ENCODE assay signal across 20 cellular contexts in the genomic region with DNA sequence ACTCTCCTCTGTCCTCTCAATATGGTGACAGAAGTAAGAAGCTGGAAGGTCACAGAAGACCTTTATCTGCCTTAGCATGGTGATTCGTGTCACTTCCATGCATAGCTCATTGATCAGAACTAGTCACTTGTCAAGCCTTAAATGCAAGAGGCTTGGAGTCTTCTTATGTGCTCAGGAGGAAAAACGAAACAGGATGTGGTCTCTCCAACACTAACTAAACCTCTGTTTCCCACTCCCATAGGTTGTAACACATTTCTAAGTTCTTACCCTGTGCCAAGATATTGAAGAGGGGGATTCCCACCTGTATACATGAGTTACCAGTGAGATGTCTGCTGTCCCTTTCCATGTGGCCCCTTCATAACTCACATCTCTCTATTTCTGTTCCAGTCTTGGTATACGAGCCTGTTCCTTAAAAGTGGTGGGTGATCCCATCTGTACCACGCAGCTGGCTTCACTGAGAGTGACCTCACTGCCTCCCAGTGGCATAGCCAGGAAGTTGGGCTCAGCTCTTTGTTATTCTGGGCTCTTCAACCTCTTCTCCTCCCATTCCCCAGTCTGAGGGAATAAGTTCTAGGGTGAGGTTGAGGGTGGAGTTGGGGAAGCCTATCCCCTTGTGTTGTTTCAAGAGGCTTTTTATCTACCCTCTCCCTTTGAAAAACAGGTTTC.
A peak's percentile ranks its signal among the peaks of the same experiment; 100 is the strongest.
DNase-seq lines count a peak whose midpoint lies in the region; ATAC-seq and TF ChIP-seq lines count a peak whose summit lies in the region.
"Had no signal": no experiment of that assay in that cellular context is flagged by ENCODE, and none has a peak within 500 bp of the region (broad histone marks: within the 10 kb centered on the region; RNA-seq: fewer than 3 reads in every experiment).

No MANE protein-coding gene starts in this region.

- peaks cover 24% of the 10 kb centered on the region for H3K9me3 Mint-ChIP-seq in WTC11
- H3K9me3 Mint-ChIP-seq: activated naive CD8-positive, alpha-beta T cell treated with anti-CD3 and anti-CD28 coated beads, Interleukin-2, amount 50 U/mL, for 24 hours had no signal

- peaks cover 3% of the 10 kb centered on the region; the same call in 1 of the 2 replicates for H3K36me3 Mint-ChIP-seq in WTC11

- DNase-seq in DND-41 (no peak), HEK293T (ENCODE audit: extremely low spot score) (peak; percentile 17), WTC11 (ENCODE audit: low spot score) (peak; percentile 28), myocyte (ENCODE audit: low read depth) (peak; percentile 29)
- DNase-seq in activated CD8-positive, alpha-beta memory T cell treated with anti-CD3 and anti-CD28 coated beads, Interleukin-2, amount 50 U/mL, for 4 hours = no peak
- DNase-seq in activated CD4-positive, alpha-beta T cell treated with anti-CD3 and anti-CD28 coated beads for 1 hour = no peak
- DNase-seq: activated CD4-positive, alpha-beta T cell treated with anti-CD3 and anti-CD28 coated beads, Interleukin-2, amount 50 U/mL, for 48 hours; activated naive CD8-positive, alpha-beta T cell treated with anti-CD3 and anti-CD28 coated beads, Interleukin-2, amount 50 U/mL, for 24 hours; C1 segment of cervical spinal cord; hypothalamus; lower lobe of right lung; NCI-H1048; PC-9; right cardiac atrium; stimulated activated CD4-positive, alpha-beta T cell treated with anti-CD3 and anti-CD28 coated beads, Interleukin-2, amount 100 ng/mL, for 48 hours had no signal

- peaks cover 12% of the 10 kb centered on the region for H3K4me1 Mint-ChIP-seq in WTC11
- H3K4me1 Mint-ChIP-seq: activated naive CD8-positive, alpha-beta T cell treated with anti-CD3 and anti-CD28 coated beads, Interleukin-2, amount 50 U/mL, for 24 hours had no signal

- TF ChIP-seq CTCF in DND-41 (IDR thresholded peaks at IDR 0.05; ENCODE audit: borderline replicate concordance, extremely low read depth, low read length, poor library complexity, severe bottlenecking) = peak; percentile 33
- no peak for TF ChIP-seq CTCF in WTC11 (IDR thresholded peaks at IDR 0.05)

- H3K27ac Mint-ChIP-seq in WTC11 = no peak overlapping the region
- H3K27ac Mint-ChIP-seq: activated naive CD8-positive, alpha-beta T cell treated with anti-CD3 and anti-CD28 coated beads, Interleukin-2, amount 50 U/mL, for 24 hours had no signal

- POLR2A ChIA-PET in HEK293T (lab: Yijun Ruan, JAX) (no interaction called here), WTC11 (lab: Charles Lee) (no interaction called here)

- H4K20me1 ChIP-seq in DND-41 (ENCODE audit: insufficient read depth, low read length) = no peaks in the 10 kb centered on the region

- no peaks in the 10 kb centered on the region for H3K4me1 ChIP-seq in DND-41 (ENCODE audit: insufficient read depth, low read length)
- H3K4me1 ChIP-seq: HAP-1, lower lobe of right lung, suprapubic skin had no signal

- H3K4me3 ChIP-seq in DND-41 (ENCODE audit: low read depth in 1 of 2, low read length in 2 of 2) = no peak overlapping the region
- H3K4me3 ChIP-seq: cardiac muscle cell, HAP-1, lower lobe of right lung, PC-9, suprapubic skin had no signal

- H3K27me3 ChIP-seq in DND-41 (ENCODE audit: insufficient read depth, low read length, poor library complexity) = no peaks in the 10 kb centered on the region
- H3K27me3 ChIP-seq: cardiac muscle cell, neutrophil, suprapubic skin had no signal

- H3K27ac ChIP-seq in DND-41 (ENCODE audit: low read length) = no peak overlapping the region
- H3K27ac ChIP-seq: cardiac muscle cell, lower lobe of right lung, neutrophil, PC-9, suprapubic skin had no signal

- no peaks in the 10 kb centered on the region for H3K36me3 ChIP-seq in DND-41 (ENCODE audit: insufficient read depth, low read length)
- H3K36me3 ChIP-seq: cardiac muscle cell, HAP-1, lower lobe of right lung, neutrophil, suprapubic skin had no signal

- no peaks in the 10 kb centered on the region for H3K79me2 ChIP-seq in DND-41 (ENCODE audit: insufficient read depth, low read length)

- peak; percentile 54 for ATAC-seq in DND-41 (ENCODE audit: insufficient read depth, low read depth)
- ATAC-seq in WTC11 = peak; percentile 91
- ATAC-seq in HG03196 (IDR thresholded peaks at IDR 0.05; ENCODE audit: unreplicated experiment) = no peak
- ATAC-seq: activated naive CD8-positive, alpha-beta T cell treated with anti-CD3 and anti-CD28 coated beads, Interleukin-2, amount 50 U/mL, for 24 hours; lower lobe of right lung; right cardiac atrium had no signal

- H3K4me2 ChIP-seq in DND-41 (ENCODE audit: insufficient read depth, low read length) = no peak overlapping the region
- H3K4me2 ChIP-seq: PC-9 had no signal

- H3K9me3 ChIP-seq in DND-41 (ENCODE audit: insufficient read depth, low read length, severe bottlenecking) = no peaks in the 10 kb centered on the region
- H3K9me3 ChIP-seq: HAP-1, lower lobe of right lung, suprapubic skin had no signal

- no peak overlapping the region for H3K9ac ChIP-seq in DND-41 (ENCODE audit: low read depth, low read length)

- H3K4me3 Mint-ChIP-seq in WTC11 = no peak overlapping the region
- H3K4me3 Mint-ChIP-seq: activated naive CD8-positive, alpha-beta T cell treated with anti-CD3 and anti-CD28 coated beads, Interleukin-2, amount 50 U/mL, for 24 hours had no signal

- no peak overlapping the region for H2AFZ ChIP-seq in DND-41 (ENCODE audit: low read depth, low read length)
- H2AFZ ChIP-seq: PC-9 had no signal

- no peaks in the 10 kb centered on the region; the same call in 1 of the 2 replicates for H3K27me3 Mint-ChIP-seq in WTC11 (ENCODE audit: low read depth)
- H3K27me3 Mint-ChIP-seq: activated naive CD8-positive, alpha-beta T cell treated with anti-CD3 and anti-CD28 coated beads, Interleukin-2, amount 50 U/mL, for 24 hours had no signal

- CTCF ChIA-PET in HEK293T (lab: Yijun Ruan, JAX) (interaction anchor here (0.8 kb wide), 1 partner anchor 9 kb away, joined by 5 read pairs; no protein-coding TSS in a partner anchor), WTC11 (lab: Charles Lee) (interaction anchor here (0.8 to 2.2 kb wide), 7 partner anchors 12 to 967 kb away, joined by 3 to 13 read pairs (median 3); a partner anchor contains a TSS)

TF ChIP-seq in HEK293T, 16 proteins besides CTCF, POLR2A, EP300 and RAD21:
- TF ChIP-seq BHLHE40 (IDR thresholded peaks at IDR 0.05; ENCODE audit: borderline replicate concordance) (no peak), ELF4 (IDR thresholded peaks at IDR 0.05) (no peak), SP1 (IDR thresholded peaks at IDR 0.05) (no peak), CTBP1 (IDR thresholded peaks at IDR 0.05; ENCODE audit: borderline replicate concordance) (no peak), FOXK2 (IDR thresholded peaks at IDR 0.05) (no peak)

TF ChIP-seq in WTC11, 78 proteins besides CTCF, POLR2A, EP300 and RAD21 (continues in another document):
- TF ChIP-seq RELA (CRISPR knock-in tag; IDR thresholded peaks at IDR 0.05; ENCODE audit: borderline replicate concordance) (no peak), ZBTB21 (CRISPR knock-in tag; IDR thresholded peaks at IDR 0.05; ENCODE audit: borderline replicate concordance) (no peak), ZNF263 (CRISPR knock-in tag; IDR thresholded peaks at IDR 0.05; ENCODE audit: low read depth) (no peak), NR3C1 (CRISPR knock-in tag; conservative IDR thresholded peaks at IDR 0.05; ENCODE audit: low read depth) (no peak), SMAD4 (CRISPR knock-in tag; IDR thresholded peaks at IDR 0.05) (no peak)
- TF ChIP-seq, protein P1, sequence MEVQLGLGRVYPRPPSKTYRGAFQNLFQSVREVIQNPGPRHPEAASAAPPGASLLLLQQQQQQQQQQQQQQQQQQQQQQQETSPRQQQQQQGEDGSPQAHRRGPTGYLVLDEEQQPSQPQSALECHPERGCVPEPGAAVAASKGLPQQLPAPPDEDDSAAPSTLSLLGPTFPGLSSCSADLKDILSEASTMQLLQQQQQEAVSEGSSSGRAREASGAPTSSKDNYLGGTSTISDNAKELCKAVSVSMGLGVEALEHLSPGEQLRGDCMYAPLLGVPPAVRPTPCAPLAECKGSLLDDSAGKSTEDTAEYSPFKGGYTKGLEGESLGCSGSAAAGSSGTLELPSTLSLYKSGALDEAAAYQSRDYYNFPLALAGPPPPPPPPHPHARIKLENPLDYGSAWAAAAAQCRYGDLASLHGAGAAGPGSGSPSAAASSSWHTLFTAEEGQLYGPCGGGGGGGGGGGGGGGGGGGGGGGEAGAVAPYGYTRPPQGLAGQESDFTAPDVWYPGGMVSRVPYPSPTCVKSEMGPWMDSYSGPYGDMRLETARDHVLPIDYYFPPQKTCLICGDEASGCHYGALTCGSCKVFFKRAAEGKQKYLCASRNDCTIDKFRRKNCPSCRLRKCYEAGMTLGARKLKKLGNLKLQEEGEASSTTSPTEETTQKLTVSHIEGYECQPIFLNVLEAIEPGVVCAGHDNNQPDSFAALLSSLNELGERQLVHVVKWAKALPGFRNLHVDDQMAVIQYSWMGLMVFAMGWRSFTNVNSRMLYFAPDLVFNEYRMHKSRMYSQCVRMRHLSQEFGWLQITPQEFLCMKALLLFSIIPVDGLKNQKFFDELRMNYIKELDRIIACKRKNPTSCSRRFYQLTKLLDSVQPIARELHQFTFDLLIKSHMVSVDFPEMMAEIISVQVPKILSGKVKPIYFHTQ (CRISPR knock-in tag; IDR thresholded peaks at IDR 0.05) = no peak
- TF ChIP-seq, protein P2, sequence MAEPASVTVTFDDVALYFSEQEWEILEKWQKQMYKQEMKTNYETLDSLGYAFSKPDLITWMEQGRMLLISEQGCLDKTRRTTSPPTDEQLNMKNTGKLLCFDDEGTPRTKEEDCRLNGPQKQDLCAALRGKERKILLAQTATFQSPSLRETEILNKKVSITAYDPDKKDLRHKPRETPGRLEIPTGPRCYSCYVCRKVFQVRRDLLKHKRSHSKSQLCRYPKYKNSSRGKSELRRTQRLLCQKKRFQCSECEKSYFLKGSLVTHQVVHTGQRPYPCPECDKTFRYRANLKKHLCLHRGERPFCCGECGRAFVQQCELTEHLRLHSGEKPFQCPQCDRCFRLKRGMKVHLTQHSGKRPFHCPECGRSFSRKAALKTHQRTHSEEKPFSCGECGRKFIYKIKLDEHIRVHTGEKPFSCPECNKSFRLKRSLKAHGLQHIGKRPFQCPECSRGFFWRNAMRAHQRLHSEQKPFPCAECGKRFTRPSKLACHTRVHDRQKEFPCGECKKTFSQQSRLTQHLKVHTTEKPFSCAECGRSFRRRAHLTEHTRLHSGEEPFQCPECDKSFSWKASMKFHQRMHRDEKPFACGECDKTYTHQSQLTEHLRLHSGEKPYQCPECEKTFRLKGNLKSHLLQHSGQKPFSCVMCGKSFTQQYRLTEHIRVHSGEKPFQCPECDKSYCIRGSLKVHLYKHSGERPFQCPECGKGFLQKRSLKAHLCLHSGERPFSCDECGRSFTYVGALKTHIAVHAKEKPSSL (CRISPR knock-in tag; conservative IDR thresholded peaks at IDR 0.05) = no peak

Comparison
In these comparisons a context has a peak if more than half of its experiments do, and no peak if none do; other contexts are left out.
1. DNase-seq: peak in HEK293T (single experiment), WTC11 (single experiment) and myocyte (single experiment); none in DND-41 (single experiment), activated CD8-positive, alpha-beta memory T cell treated with anti-CD3 and anti-CD28 coated beads, Interleukin-2, amount 50 U/mL, for 4 hours (single experiment) and activated CD4-positive, alpha-beta T cell treated with anti-CD3 and anti-CD28 coated beads for 1 hour (single experiment).